1 cellular context compared by ENCODE assay signal in genomic region chr18:57630002-57630758, GRCh38.
TF ChIP-seq lines count a peak whose summit lies in the region.

No MANE protein-coding gene starts in this region.

TF ChIP-seq in WTC11, 78 proteins besides CTCF, POLR2A, EP300 and RAD21 (continued from another document):
- TF ChIP-seq NR3C1 (CRISPR knock-in tag; conservative IDR thresholded peaks at IDR 0.05; ENCODE audit: low read depth) (no peak), GABPB1 (CRISPR knock-in tag; IDR thresholded peaks at IDR 0.05) (peak; percentile 83), CDX4 (CRISPR knock-in tag; IDR thresholded peaks at IDR 0.05; ENCODE audit: borderline replicate concordance) (no peak), KAT7 (CRISPR knock-in tag; IDR thresholded peaks at IDR 0.05; ENCODE audit: borderline replicate concordance) (peak; percentile 56; the same call in 1 of the 2 replicates), ZMAT4 (CRISPR knock-in tag; IDR thresholded peaks at IDR 0.05) (no peak), CBFB (CRISPR knock-in tag; IDR thresholded peaks at IDR 0.05; ENCODE audit: low read depth) (0 out of 2 replicates have a peak, but pooled peaks have one; percentile 23), ZBTB43 (CRISPR knock-in tag; IDR thresholded peaks at IDR 0.05) (no peak), ARID4B (CRISPR knock-in tag; IDR thresholded peaks at IDR 0.05; ENCODE audit: borderline replicate concordance) (no peak; the same call in 1 of the 2 replicates), GRHL2 (CRISPR knock-in tag; IDR thresholded peaks at IDR 0.05; ENCODE audit: insufficient replicate concordance, severe bottlenecking) (no peak), HMGA2 (CRISPR knock-in tag; IDR thresholded peaks at IDR 0.05) (no peak), CREB1 (CRISPR knock-in tag; IDR thresholded peaks at IDR 0.05) (no peak), ZNF138 (CRISPR knock-in tag; conservative IDR thresholded peaks at IDR 0.05) (no peak), MXD4 (CRISPR knock-in tag; IDR thresholded peaks at IDR 0.05; ENCODE audit: borderline replicate concordance) (no peak), JAZF1 (CRISPR knock-in tag; IDR thresholded peaks at IDR 0.05) (no peak), STAT6 (CRISPR knock-in tag; conservative IDR thresholded peaks at IDR 0.05; ENCODE audit: low read depth) (no peak), CREM (CRISPR knock-in tag; IDR thresholded peaks at IDR 0.05) (0 out of 2 replicates have a peak, but pooled peaks have one; percentile 48), NFE2L1 (CRISPR knock-in tag; IDR thresholded peaks at IDR 0.05) (no peak), SMAD3 (CRISPR knock-in tag; IDR thresholded peaks at IDR 0.05; ENCODE audit: borderline replicate concordance) (0 out of 2 replicates have a peak, but pooled peaks have one; percentile 34), ZNF219 (CRISPR knock-in tag; IDR thresholded peaks at IDR 0.05; ENCODE audit: borderline replicate concordance) (no peak), OVOL2 (CRISPR knock-in tag; IDR thresholded peaks at IDR 0.05; ENCODE audit: borderline replicate concordance) (no peak), FOXK1 (CRISPR knock-in tag; IDR thresholded peaks at IDR 0.05) (peak; percentile 77), E2F5 (CRISPR knock-in tag; IDR thresholded peaks at IDR 0.05) (peak; percentile 83), ZNF281 (CRISPR knock-in tag; IDR thresholded peaks at IDR 0.05) (no peak), ZSCAN18 (CRISPR knock-in tag; IDR thresholded peaks at IDR 0.05) (no peak), PRRX2 (CRISPR knock-in tag; IDR thresholded peaks at IDR 0.05) (peak; percentile 57; the same call in 1 of the 2 replicates), NFATC4 (CRISPR knock-in tag; IDR thresholded peaks at IDR 0.05) (no peak), ERG (CRISPR knock-in tag; IDR thresholded peaks at IDR 0.05) (no peak), FOXP1 (CRISPR knock-in tag; IDR thresholded peaks at IDR 0.05; ENCODE audit: borderline replicate concordance) (no peak; the same call in 1 of the 2 replicates), ZNF423 (CRISPR knock-in tag; IDR thresholded peaks at IDR 0.05) (no peak), USF2 (CRISPR knock-in tag; IDR thresholded peaks at IDR 0.05) (peak; percentile 64)
